Comparison of ENCODE assay signal across 26 cellular contexts in the genomic region with DNA sequence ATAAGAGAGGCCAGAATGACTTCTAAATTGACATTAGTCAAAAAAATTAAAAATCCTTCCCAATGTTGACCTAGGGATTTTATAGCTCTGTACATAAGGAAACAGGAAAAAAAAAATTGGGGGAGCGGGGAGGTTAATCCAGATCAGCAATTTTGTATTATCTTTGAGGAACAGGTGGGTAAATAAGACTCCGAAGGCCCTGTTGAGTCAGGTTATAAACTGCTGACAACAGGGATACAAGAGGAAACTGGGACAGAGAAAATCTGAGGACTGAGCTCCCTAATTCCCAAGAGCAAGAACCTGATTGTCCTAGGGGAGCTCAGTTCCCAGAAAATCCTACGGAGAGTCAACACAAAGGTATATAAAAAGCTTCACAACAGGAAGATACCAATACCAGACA. TPM values are rescaled to one million over a fixed set of nuclear protein-coding genes. Genes with fewer than 3 reads are reported as not detected.
DNase-seq lines count a peak whose midpoint lies in the region; TF ChIP-seq lines count a peak whose summit lies in the region.
"Had no signal": no experiment of that assay in that cellular context is flagged by ENCODE, and none has a peak within 500 bp of the region (broad histone marks: within the 10 kb centered on the region; RNA-seq: fewer than 3 reads in every experiment).

No MANE protein-coding gene starts in this region.

- intact Hi-C loops in transverse colon (cut with DNase I; ENCODE audit: low total_unique reads): no loop called here

- H3K9ac ChIP-seq in endodermal cell (ENCODE audit: extremely low read depth, low read length, poor library complexity, severe bottlenecking): no peak overlapping the region

- H3K27ac ChIP-seq in endodermal cell (ENCODE audit: low read depth, low read length) (no peak overlapping the region), transverse colon (peak overlapping the region; percentile 7 to 65 (median 46))
- H3K27ac ChIP-seq: 22Rv1, adrenal gland, epithelial cell of prostate, lower lobe of right lung, upper lobe of left lung had no signal

- peaks cover 25% of the 10 kb centered on the region for H3K36me3 Mint-ChIP-seq in endodermal cell (ENCODE audit: low read depth)

- 88 to 97% methylated on average over 3 of the region's 3 CpGs for WGBS in endodermal cell (ENCODE audit: insufficient coverage in 1 of 2, insufficient read length in 1 of 2), 2 experiments
- WGBS in transverse colon (ENCODE audit: low coverage in 1 of 2), 2 donors: 75 to 94% methylated on average over 2 to 3 of the region's 3 CpGs

- H3K36me3 ChIP-seq in endodermal cell (ENCODE audit: control insufficient read depth, insufficient read depth, low read length): peaks cover 33% of the 10 kb centered on the region
- peaks cover 0 to 18% (median 7%) of the 10 kb centered on the region in 4 donors for H3K36me3 ChIP-seq in transverse colon

- in situ Hi-C loops in transverse colon (cut with MboI; ENCODE audit: low pct_ligation_motif_present in 1 of 4, low pct_unique_long_range_greater_than_20kb in 1 of 4, low sequenced_read_pairs in 3 of 4): loop anchor here in 1 of 4 donors (10.0 kb wide), 1 partner anchor 71 kb away; no protein-coding TSS in a partner anchor

- no peak for TF ChIP-seq EP300 in transverse colon (IDR thresholded peaks at IDR 0.05; ENCODE audit: low read depth)

- no peaks in the 10 kb centered on the region for H3K27me3 Mint-ChIP-seq in endodermal cell (ENCODE audit: insufficient read depth)
- H3K27me3 Mint-ChIP-seq: stimulated activated naive CD8-positive, alpha-beta T cell treated with anti-CD3 and anti-CD28 coated beads, Interleukin-15, amount 100 ng/mL, for 72 hours had no signal

- H3K27me3 ChIP-seq in endodermal cell (ENCODE audit: control insufficient read depth, insufficient read depth, low read length, poor library complexity, severe bottlenecking) (no peaks in the 10 kb centered on the region), transverse colon (no peaks in the 10 kb centered on the region)
- H3K27me3 ChIP-seq: adrenal gland, spleen, upper lobe of left lung had no signal

- TF ChIP-seq POLR2A in transverse colon (IDR thresholded peaks at IDR 0.05): no peak

- TF ChIP-seq CTCF in endodermal cell (conservative IDR thresholded peaks at IDR 0.05) (no peak), transverse colon (IDR thresholded peaks at IDR 0.05) (no peak)

- H3K4me3 ChIP-seq in endodermal cell (ENCODE audit: low read length): no peak overlapping the region
- no peak overlapping the region for H3K4me3 ChIP-seq in transverse colon
- H3K4me3 ChIP-seq: adrenal gland, GM23338, lower lobe of right lung, spleen, upper lobe of left lung had no signal

- H3K4me1 ChIP-seq in endodermal cell (ENCODE audit: control insufficient read depth, insufficient read depth, low read length): no peaks in the 10 kb centered on the region
- peaks cover 0 to 26% (median 10%) of the 10 kb centered on the region in 4 donors for H3K4me1 ChIP-seq in transverse colon
- H3K4me1 ChIP-seq: adrenal gland, upper lobe of left lung had no signal

- peak overlapping the region; percentile 72 for H3K27ac Mint-ChIP-seq in endodermal cell
- H3K27ac Mint-ChIP-seq: GM23338; stimulated activated naive CD8-positive, alpha-beta T cell treated with anti-CD3 and anti-CD28 coated beads, Interleukin-15, amount 100 ng/mL, for 72 hours; T-helper 1 cell treated with Interleukin-12 subunit alpha and Interleukin-12 subunit beta and Interleukin-4 antibody, amounts not matched to agents 30 μg/mL and 1 μg/mL, for 36 hours had no signal

- no peak overlapping the region for H3K4me3 Mint-ChIP-seq in endodermal cell
- H3K4me3 Mint-ChIP-seq: GM23338; stimulated activated naive CD8-positive, alpha-beta T cell treated with anti-CD3 and anti-CD28 coated beads, Interleukin-15, amount 100 ng/mL, for 72 hours; T-helper 1 cell treated with Interleukin-12 subunit alpha and Interleukin-12 subunit beta and Interleukin-4 antibody, amounts not matched to agents 30 μg/mL and 1 μg/mL, for 36 hours had no signal

- H3K9me3 ChIP-seq in endodermal cell (ENCODE audit: control insufficient read depth, low read length) (no peaks in the 10 kb centered on the region), transverse colon (no peaks in the 10 kb centered on the region)
- H3K9me3 ChIP-seq: adrenal gland, lower lobe of right lung, spleen, upper lobe of left lung had no signal

- DNase-seq in NCI-H1417 (lab: John Stamatoyannopoulos, UW) (peak in 2 of 3 experiments; percentile 14 to 57), NCI-H1417 treated with DMSO at 0.1 percent for 48 hours (lab: John Stamatoyannopoulos, UW) (no peak), NCI-H748 (lab: John Stamatoyannopoulos, UW; ENCODE audit: unreplicated experiment) (peak; percentile 40), endodermal cell (no peak), transverse colon (no peak), GM19238 (ENCODE audit: insufficient read length, low spot score) (no peak), SW480 (ENCODE audit: low spot score) (no peak)
- no peak for DNase-seq in activated CD8-positive, alpha-beta memory T cell treated with anti-CD3 and anti-CD28 coated beads, Interleukin-2, amount 50 U/mL, for 48 hours
- DNase-seq: activated CD4-positive, alpha-beta T cell treated with anti-CD3 and anti-CD28 coated beads, Interleukin-2, amount 50 U/mL, for 4 hours; adrenal gland; GDM1; KG1; lower lobe of right lung; NCI-H526 treated with DMSO at 0.1 percent for 48 hours; PC-3; SIG-M5; spleen; stimulated activated CD4-positive, alpha-beta T cell treated with anti-CD3 and anti-CD28 coated beads, Interleukin-4, amount 100 ng/mL, for 24 hours; stimulated activated naive CD8-positive, alpha-beta T cell treated with anti-CD3 and anti-CD28 coated beads, Interleukin-15, amount 100 ng/mL, for 72 hours; upper lobe of left lung had no signal

- no peaks in the 10 kb centered on the region for H3K9me3 Mint-ChIP-seq in endodermal cell
- H3K9me3 Mint-ChIP-seq: GM23338; stimulated activated naive CD8-positive, alpha-beta T cell treated with anti-CD3 and anti-CD28 coated beads, Interleukin-15, amount 100 ng/mL, for 72 hours; T-helper 1 cell treated with Interleukin-12 subunit alpha and Interleukin-12 subunit beta and Interleukin-4 antibody, amounts not matched to agents 30 μg/mL and 1 μg/mL, for 36 hours had no signal

- peaks cover 23% of the 10 kb centered on the region for H3K4me1 Mint-ChIP-seq in endodermal cell

RNA-seq across cellular contexts. Expression of a gene that starts 26.8 kb away (rescaled TPM):
- 10 to 100 TPM; 13.4 to 19.3 TPM for total RNA-seq in endodermal cell
- 8.9 TPM for polyA plus RNA-seq in endodermal cell (2013, experiment 1 of 2)
- 8.4 TPM for polyA plus RNA-seq in endodermal cell (2013, experiment 2 of 2)
- 1 to 10 TPM in 1 of 4 donors, under 1 TPM in 1, not detected in 2; 0.82 to 1.4 TPM for total RNA-seq in transverse colon
- total RNA-seq: fibroblast of villous mesenchyme had no signal

RNA-seq across cellular contexts. Expression of a gene that starts 34.0 kb away (rescaled TPM):
- total RNA-seq in endodermal cell (10 to 100 TPM; 21.3 to 26.4 TPM), transverse colon (10 to 100 TPM; 13.0 to 17.5 (median 15.4) TPM)
- polyA plus RNA-seq in endodermal cell (2013, experiment 1 of 2): 19.0 TPM
- polyA plus RNA-seq in endodermal cell (2013, experiment 2 of 2): 18.9 TPM

RNA-seq across cellular contexts. Expression of a gene that starts 37.4 kb away (rescaled TPM):
- total RNA-seq in endodermal cell (not detected), transverse colon (not detected)
- polyA plus RNA-seq in endodermal cell (2013, experiment 1 of 2): not detected
- polyA plus RNA-seq in endodermal cell (2013, experiment 2 of 2): not detected
- total RNA-seq: fibroblast of villous mesenchyme, GM23338, lower lobe of right lung, PC-3, renal cortical epithelial cell, spleen, upper lobe of left lung had no signal
- polyA plus RNA-seq: adrenal gland, spleen had no signal

Comparison
In these comparisons a context has a peak if more than half of its experiments do, and no peak if none do; other contexts are left out.
1. DNase-seq: peak in NCI-H1417 (2 of 3) and NCI-H748 (single experiment); none in NCI-H1417 treated with DMSO at 0.1 percent for 48 hours (single experiment), endodermal cell (single experiment), transverse colon (single experiment), activated CD8-positive, alpha-beta memory T cell treated with anti-CD3 and anti-CD28 coated beads, Interleukin-2, amount 50 U/mL, for 48 hours (single experiment), GM19238 (single experiment) and SW480 (single experiment).
2. RNA of a gene that starts 26.8 kb away (total RNA-seq): 13.4 to 19.3 TPM in endodermal cell; 0.82 to 1.4 TPM in transverse colon; every median in the first group is over 4 times any median in the second.